ENCODE assay signal across 8 cellular contexts in genomic region chr16:30094541-30095165, GRCh38. TPM values are rescaled to one million over a fixed set of nuclear protein-coding genes. Genes with fewer than 3 reads are reported as not detected.
DNase-seq lines count a peak whose midpoint lies in the region; TF ChIP-seq lines count a peak whose summit lies in the region.

No MANE protein-coding gene starts in this region.

- 88% methylated on average over 9 of the region's 11 CpGs for WGBS in mammary epithelial cell (ENCODE audit: low coverage, missing lambda C conversion rate)
- WGBS in thymus = 95% methylated on average over 11 of the region's 11 CpGs

- BruUV-seq in mammary epithelial cell (replicated peaks; lab: Mats Ljungman, UMichigan) = TSS peak; percentile 7

- TF ChIP-seq CTCF in mammary epithelial cell (conservative IDR thresholded peaks at IDR 0.05 in 1 of 2, IDR thresholded peaks at IDR 0.05 in 1 of 2; ENCODE audit: extremely low read depth in 1 of 2, insufficient read depth in 1 of 2, low read depth in 1 of 2, low read length in 2 of 2) (no peak), mesothelial cell of epicardium (IDR thresholded peaks at IDR 0.05; ENCODE audit: unreplicated experiment) (no peak)

- peaks cover 31% of the 10 kb centered on the region for H3K36me3 Mint-ChIP-seq in activated CD4-positive, alpha-beta T cell treated with anti-CD3 and anti-CD28 coated beads, Interleukin-2, amount 10 ng/mL, durations not matched to agents 24 days and 14 days (ENCODE audit: low read depth)
- peaks cover 23% of the 10 kb centered on the region for H3K36me3 Mint-ChIP-seq in mesothelial cell of epicardium

- intact Hi-C loops in activated CD4-positive, alpha-beta T cell treated with anti-CD3 and anti-CD28 coated beads, Interleukin-2, amount 10 ng/mL, durations not matched to agents 24 days and 14 days (cut with micrococcal nuclease) = no loop called here
- intact Hi-C loops in mammary epithelial cell (cut with micrococcal nuclease) = loop anchor here (10.0 kb wide), 1 partner anchor 600 kb away; the partner anchor contains the start of gene SRCAP

- H3K9ac ChIP-seq in mammary epithelial cell (ENCODE audit: insufficient read depth, low read length) = no peak overlapping the region

- DNase-seq in activated CD4-positive, alpha-beta T cell treated with anti-CD3 and anti-CD28 coated beads, Interleukin-2, amount 10 ng/mL, durations not matched to agents 24 days and 14 days = no peak
- no peak for DNase-seq in activated CD4-positive, alpha-beta T cell treated with anti-CD3 and anti-CD28 coated beads, Interleukin-2, amount 50 U/mL, for 48 hours
- DNase-seq in mammary epithelial cell (no peak), mesothelial cell of epicardium (ENCODE audit: low spot score in 2 of 2, unreplicated experiment in 2 of 2) (no peak), NCI-H526 treated with DMSO at 0.1 percent for 48 hours (lab: John Stamatoyannopoulos, UW) (no peak), DMS 273 (lab: John Stamatoyannopoulos, UW; ENCODE audit: unreplicated experiment) (no peak)
- no peak for DNase-seq in stimulated activated CD4-positive, alpha-beta T cell treated with anti-CD3 and anti-CD28 coated beads, Interleukin-4, amount 100 ng/mL, for 4 hours

- H3K4me3 Mint-ChIP-seq in activated CD4-positive, alpha-beta T cell treated with anti-CD3 and anti-CD28 coated beads, Interleukin-2, amount 10 ng/mL, durations not matched to agents 24 days and 14 days = peak overlapping the region; percentile 91
- peak overlapping the region; percentile 74 for H3K4me3 Mint-ChIP-seq in mesothelial cell of epicardium

- H3K9me3 Mint-ChIP-seq in activated CD4-positive, alpha-beta T cell treated with anti-CD3 and anti-CD28 coated beads, Interleukin-2, amount 10 ng/mL, durations not matched to agents 24 days and 14 days = peaks cover 13% of the 10 kb centered on the region
- H3K9me3 Mint-ChIP-seq in mesothelial cell of epicardium = peaks cover 21% of the 10 kb centered on the region

- no peaks in the 10 kb centered on the region for H3K27me3 Mint-ChIP-seq in activated CD4-positive, alpha-beta T cell treated with anti-CD3 and anti-CD28 coated beads, Interleukin-2, amount 10 ng/mL, durations not matched to agents 24 days and 14 days
- H3K27me3 Mint-ChIP-seq in mesothelial cell of epicardium (ENCODE audit: low read depth) = no peaks in the 10 kb centered on the region

- CTCF ChIA-PET in mammary epithelial cell (lab: Charles Lee; ENCODE audit: low non-redundant PET) = no interaction called here

- H3K4me3 ChIP-seq in mammary epithelial cell (replicated peaks in 1 of 3; ENCODE audit: insufficient read depth in 1 of 3, low read depth in 2 of 3, low read length in 3 of 3) (peak overlapping the region in 2 of 3 experiments; percentile 46 to 56), thymus (ENCODE audit: low read length) (peak overlapping the region; percentile 93)

- peaks cover 42% of the 10 kb centered on the region for H3K4me1 Mint-ChIP-seq in activated CD4-positive, alpha-beta T cell treated with anti-CD3 and anti-CD28 coated beads, Interleukin-2, amount 10 ng/mL, durations not matched to agents 24 days and 14 days
- H3K4me1 Mint-ChIP-seq in mesothelial cell of epicardium = peaks cover 30% of the 10 kb centered on the region

- H3K4me1 ChIP-seq in mammary epithelial cell (ENCODE audit: insufficient read depth, low read length) (peaks cover 42% of the 10 kb centered on the region), thymus (ENCODE audit: control insufficient read depth, insufficient read depth, low read length) (peaks cover 29% of the 10 kb centered on the region)

- H3K4me2 ChIP-seq in mammary epithelial cell (ENCODE audit: insufficient read depth, low read depth, low read length) = peak overlapping the region; percentile 97

- no peaks in the 10 kb centered on the region for H3K79me2 ChIP-seq in mammary epithelial cell (ENCODE audit: insufficient read depth, low read length)

- peak overlapping the region; percentile 88 for H3K27ac Mint-ChIP-seq in activated CD4-positive, alpha-beta T cell treated with anti-CD3 and anti-CD28 coated beads, Interleukin-2, amount 10 ng/mL, durations not matched to agents 24 days and 14 days
- peak overlapping the region; percentile 81 for H3K27ac Mint-ChIP-seq in mesothelial cell of epicardium

- H3K36me3 ChIP-seq in mammary epithelial cell (ENCODE audit: insufficient read depth, low read length) = no peaks in the 10 kb centered on the region
- H3K36me3 ChIP-seq in thymus (ENCODE audit: control insufficient read depth, insufficient read depth) = peaks cover 20% of the 10 kb centered on the region

- in situ Hi-C loops in mammary epithelial cell (cut with MboI; ENCODE audit: low sequenced_read_pairs in 2 of 2) = loop anchor here (10.0 to 25.0 kb wide), 3 partner anchors 93 to 320 kb away; partner anchors contain the start of genes BOLA2B (in 1 of the 2), CORO1A (in 1 of the 2), SLX1A (in 1 of the 2) and SULT1A3 (in 1 of the 2)

- no peaks in the 10 kb centered on the region for H3K27me3 ChIP-seq in mammary epithelial cell (ENCODE audit: insufficient read depth, low read length)
- no peaks in the 10 kb centered on the region for H3K27me3 ChIP-seq in thymus (ENCODE audit: control insufficient read depth, insufficient read depth)

- no peaks in the 10 kb centered on the region for H4K20me1 ChIP-seq in mammary epithelial cell (ENCODE audit: insufficient read depth, low read length)

- no peak overlapping the region for H2AFZ ChIP-seq in mammary epithelial cell (ENCODE audit: low read depth, low read length)

- peaks cover 11% of the 10 kb centered on the region for H3K9me3 ChIP-seq in mammary epithelial cell (replicated peaks; ENCODE audit: insufficient read depth, low read length)
- peaks cover 9% of the 10 kb centered on the region for H3K9me3 ChIP-seq in thymus (ENCODE audit: control insufficient read depth)

- dilution Hi-C loops in mammary epithelial cell (cut with HindIII; ENCODE audit: low sequenced_read_pairs) = no loop called here

- H3K27ac ChIP-seq in mammary epithelial cell (ENCODE audit: insufficient read depth, low read depth, low read length) = no peak overlapping the region
- no peak overlapping the region for H3K27ac ChIP-seq in thymus (ENCODE audit: low read depth)

RNA-seq across cellular contexts. Expression of gene YPEL3, which starts 1.4 kb away (rescaled TPM):
- total RNA-seq in activated CD4-positive, alpha-beta T cell treated with anti-CD3 and anti-CD28 coated beads, Interleukin-2, amount 10 ng/mL, durations not matched to agents 24 days and 14 days = 11.8 and 11.9 TPM in 2 replicates
- total RNA-seq in mammary epithelial cell (10 to 100 TPM in 1 of 2 donors, 1 to 10 TPM in 1; 9.5 to 25.8 TPM), mesothelial cell of epicardium (34.5 to 45.0 TPM (median 36.9 TPM) in 3 replicates)
- polyA plus RNA-seq in mammary epithelial cell (16.3 TPM), thymus (231 TPM)
- 19.2 TPM for polyA minus RNA-seq in mammary epithelial cell

RNA-seq across cellular contexts. Expression of gene TBX6, which starts 2.9 kb away (rescaled TPM):
- total RNA-seq in activated CD4-positive, alpha-beta T cell treated with anti-CD3 and anti-CD28 coated beads, Interleukin-2, amount 10 ng/mL, durations not matched to agents 24 days and 14 days = 2.1 TPM in 2 replicates
- total RNA-seq in mammary epithelial cell = under 1 TPM in 1 of 2 donors, not detected in 1; 0.73 TPM
- polyA plus RNA-seq in mammary epithelial cell = 0.05 TPM
- polyA minus RNA-seq in mammary epithelial cell = not detected
- total RNA-seq in mesothelial cell of epicardium = 2.3 to 2.7 TPM (median 2.4 TPM) in 3 replicates
- polyA plus RNA-seq in thymus = 2.6 TPM

RNA-seq across cellular contexts. Expression of gene GDPD3, which starts 18.7 kb away (rescaled TPM):
- total RNA-seq in activated CD4-positive, alpha-beta T cell treated with anti-CD3 and anti-CD28 coated beads, Interleukin-2, amount 10 ng/mL, durations not matched to agents 24 days and 14 days = 6.0 and 6.6 TPM in 2 replicates
- total RNA-seq in mammary epithelial cell (under 1 TPM; 0.33 to 0.80 TPM), mesothelial cell of epicardium (10.7 to 11.1 TPM (median 10.8 TPM) in 3 replicates)
- polyA plus RNA-seq in mammary epithelial cell (0.83 TPM), thymus (24.2 TPM)
- polyA minus RNA-seq in mammary epithelial cell = 1.6 TPM

RNA-seq across cellular contexts. Expression of gene PPP4C, which starts 18.9 kb away (rescaled TPM):
- 144 and 145 TPM in 2 replicates for total RNA-seq in activated CD4-positive, alpha-beta T cell treated with anti-CD3 and anti-CD28 coated beads, Interleukin-2, amount 10 ng/mL, durations not matched to agents 24 days and 14 days
- total RNA-seq in mammary epithelial cell (100 to 1,000 TPM; 125 to 221 TPM), mesothelial cell of epicardium (102 to 107 TPM (median 105 TPM) in 3 replicates)
- polyA plus RNA-seq in mammary epithelial cell (193 TPM), thymus (106 TPM)
- 303 TPM for polyA minus RNA-seq in mammary epithelial cell

RNA-seq across cellular contexts. Expression of gene MAPK3, which starts 28.4 kb away (rescaled TPM):
- 53.9 and 56.4 TPM in 2 replicates for total RNA-seq in activated CD4-positive, alpha-beta T cell treated with anti-CD3 and anti-CD28 coated beads, Interleukin-2, amount 10 ng/mL, durations not matched to agents 24 days and 14 days
- total RNA-seq in mammary epithelial cell (10 to 100 TPM; 24.7 to 44.4 TPM), mesothelial cell of epicardium (58.7 to 61.2 TPM (median 61.0 TPM) in 3 replicates)
- polyA plus RNA-seq in mammary epithelial cell (60.5 TPM), thymus (43.9 TPM)
- polyA minus RNA-seq in mammary epithelial cell = 51.2 TPM
